12 cellular contexts compared by ENCODE assay signal in genomic region chr20:288956-289692, GRCh38. TPM values are rescaled to one million over a fixed set of nuclear protein-coding genes. Genes with fewer than 3 reads are reported as not detected.
A peak's percentile ranks its signal among the peaks of the same experiment; 100 is the strongest.
DNase-seq lines count a peak whose midpoint lies in the region; TF ChIP-seq lines count a peak whose summit lies in the region.
"Had no signal": no experiment of that assay in that cellular context is flagged by ENCODE, and none has a peak within 500 bp of the region (broad histone marks: within the 10 kb centered on the region; RNA-seq: fewer than 3 reads in every experiment).

No MANE protein-coding gene starts in this region.

- H3K4me3 ChIP-seq in LNCaP clone FGC (ENCODE audit: low read depth, low read length) (peak overlapping the region; percentile 84), dorsolateral prefrontal cortex (peak overlapping the region in 36 of 59 donors; percentile 61 to 96 (median 75)), parathyroid adenoma (ENCODE audit: low read depth, low read length) (peak overlapping the region; percentile 90)

- H3K9me3 ChIP-seq in ES-I3 (ENCODE audit: control insufficient read depth, insufficient read depth, low read length) (no peaks in the 10 kb centered on the region; the same call in 1 of the 2 replicates), parathyroid adenoma (ENCODE audit: control insufficient read depth, low read length) (no peaks in the 10 kb centered on the region)
- H3K9me3 ChIP-seq: stomach had no signal

- H3K36me3 ChIP-seq in ES-I3 (ENCODE audit: insufficient read depth, low read length) (no peaks in the 10 kb centered on the region), parathyroid adenoma (ENCODE audit: control insufficient read depth, insufficient read depth, low read length) (no peaks in the 10 kb centered on the region)
- H3K36me3 ChIP-seq: stomach had no signal

- H3K4me2 ChIP-seq in parathyroid adenoma (ENCODE audit: low read length): no peak overlapping the region

- H3K27ac ChIP-seq in dorsolateral prefrontal cortex: peak overlapping the region in 3 of 59 donors; percentile 75 to 91 (median 83)
- no peak overlapping the region for H3K27ac ChIP-seq in parathyroid adenoma

- no peak overlapping the region for H2AFZ ChIP-seq in parathyroid adenoma

- H3K9ac ChIP-seq in ES-I3 (ENCODE audit: low read depth, low read length): peak overlapping the region; percentile 61; the same call in 1 of the 2 replicates
- H3K9ac ChIP-seq in parathyroid adenoma: no peak overlapping the region

- peaks cover 3% of the 10 kb centered on the region for H3K79me2 ChIP-seq in parathyroid adenoma

- H3K4me1 ChIP-seq in ES-I3 (ENCODE audit: insufficient read depth, low read length): peaks cover 9% of the 10 kb centered on the region; the same call in 1 of the 2 replicates
- H3K4me1 ChIP-seq in parathyroid adenoma: no peaks in the 10 kb centered on the region

- intact Hi-C loops in dorsolateral prefrontal cortex (cut with DNase I): no loop called here

- DNase-seq in LNCaP clone FGC (ENCODE audit: low read depth): peak; percentile 64
- DNase-seq in dorsolateral prefrontal cortex: no peak
- no peak for DNase-seq in NCI-H510A treated with DMSO at 0.1 percent for 48 hours (lab: John Stamatoyannopoulos, UW)
- no peak for DNase-seq in T-helper 9 cell
- no peak for DNase-seq in retina
- no peak for DNase-seq in DMS153 (lab: John Stamatoyannopoulos, UW)
- DNase-seq: activated CD4-positive, alpha-beta T cell treated with anti-CD3 and anti-CD28 coated beads, Interleukin-2, amount 50 U/mL, for 1 hour; mesendoderm; stomach had no signal

- TF ChIP-seq CTCF in LNCaP clone FGC (IDR thresholded peaks at IDR 0.05; ENCODE audit: control insufficient read depth, extremely low read depth, insufficient read depth) (no peak), dorsolateral prefrontal cortex (IDR thresholded peaks at IDR 0.05 in 54 of 56, conservative IDR thresholded peaks at IDR 0.05 in 2 of 56; ENCODE audit: low read depth in 1 of 56, partially characterized antibody in 56 of 56) (no peak), parathyroid adenoma (IDR thresholded peaks at IDR 0.05) (no peak)

- H3K27me3 ChIP-seq in dorsolateral prefrontal cortex (no peaks in the 10 kb centered on the region), parathyroid adenoma (ENCODE audit: control insufficient read depth, insufficient read depth, low read length) (no peaks in the 10 kb centered on the region)
- H3K27me3 ChIP-seq: stomach had no signal

RNA-seq across cellular contexts. Expression of gene C20orf96, which starts 1.4 kb away (rescaled TPM):
- total RNA-seq in dorsolateral prefrontal cortex: 10 to 100 TPM in 87 of 120 experiments, 1 to 10 TPM in 33; 5.9 to 19.2 (median 12.2) TPM

RNA-seq across cellular contexts. Expression of gene ZCCHC3, which starts 8.2 kb away (rescaled TPM):
- total RNA-seq in dorsolateral prefrontal cortex: 10 to 100 TPM in 119 of 120 experiments, 1 to 10 TPM in 1; 9.8 to 20.7 (median 14.3) TPM

RNA-seq across cellular contexts. Expression of gene DEFB132, which starts 31.6 kb away (rescaled TPM):
- not detected for total RNA-seq in dorsolateral prefrontal cortex
- total RNA-seq: G401, stomach had no signal

RNA-seq across cellular contexts. Expression of gene SOX12, which starts 36.2 kb away (rescaled TPM):
- total RNA-seq in dorsolateral prefrontal cortex: 10 to 100 TPM in 119 of 120 experiments, 1 to 10 TPM in 1; 9.9 to 24.9 (median 16.7) TPM

RNA-seq across cellular contexts. Expression of gene NRSN2, which starts 57.8 kb away (rescaled TPM):
- total RNA-seq in dorsolateral prefrontal cortex: 100 to 1,000 TPM in 114 of 120 experiments, 10 to 100 TPM in 6; 80.4 to 268 (median 159) TPM
